17 cellular contexts compared by ENCODE assay signal in genomic region chr1:100972185-100972584, GRCh38. TPM values are rescaled to one million over a fixed set of nuclear protein-coding genes. Genes with fewer than 3 reads are reported as not detected.
DNase-seq lines count a peak whose midpoint lies in the region; ATAC-seq and TF ChIP-seq lines count a peak whose summit lies in the region.
"Had no signal": no experiment of that assay in that cellular context is flagged by ENCODE, and none has a peak within 500 bp of the region (broad histone marks: within the 10 kb centered on the region; RNA-seq: fewer than 3 reads in every experiment).

No MANE protein-coding gene starts in this region.

- H3K27ac Mint-ChIP-seq in WTC11 = peak overlapping the region; percentile 14; the same call in 1 of the 2 replicates
- H3K27ac Mint-ChIP-seq in naive thymus-derived CD4-positive, alpha-beta T cell = peak overlapping the region in 5 of 9 donors; percentile 10 to 74 (median 31)

- intact Hi-C loops in naive thymus-derived CD4-positive, alpha-beta T cell (cut with micrococcal nuclease) = no loop called here

- H3K36me3 ChIP-seq in naive thymus-derived CD4-positive, alpha-beta T cell (ENCODE audit: control insufficient read depth in 2 of 3, insufficient read depth in 3 of 3, low read length in 3 of 3) = peaks cover 0 to 14% (median 0%) of the 10 kb centered on the region in 3 experiments

- H3K4me1 Mint-ChIP-seq in WTC11 = peaks cover 35% of the 10 kb centered on the region
- H3K4me1 Mint-ChIP-seq in naive thymus-derived CD4-positive, alpha-beta T cell = peaks cover 15 to 73% (median 55%) of the 10 kb centered on the region in 7 donors

- no peaks in the 10 kb centered on the region for H3K9me3 ChIP-seq in naive thymus-derived CD4-positive, alpha-beta T cell (ENCODE audit: control insufficient read depth in 2 of 3, low read length in 3 of 3)
- H3K9me3 ChIP-seq: BE2C, SJCRH30 had no signal

- POLR2A ChIA-PET in WTC11 (lab: Charles Lee) = no interaction called here
- POLR2A ChIA-PET in naive thymus-derived CD4-positive, alpha-beta T cell (lab: Charles Lee) = interaction anchor here (1.4 kb wide), 1 partner anchor 22 kb away, joined by 3 read pairs; no protein-coding TSS in a partner anchor

- TF ChIP-seq CTCF in WTC11 (IDR thresholded peaks at IDR 0.05) = no peak

- CTCF ChIA-PET in WTC11 (lab: Charles Lee) = no interaction called here
- CTCF ChIA-PET in naive thymus-derived CD4-positive, alpha-beta T cell (lab: Charles Lee) = interaction anchor here (0.6 kb wide), 1 partner anchor 65 kb away, joined by 3 read pairs; no protein-coding TSS in a partner anchor

- ATAC-seq in WTC11 = no peak
- no peak for ATAC-seq in naive thymus-derived CD4-positive, alpha-beta T cell
- ATAC-seq: K562 had no signal

- DNase-seq in ELF-1 (ENCODE audit: low read depth, low spot score) = peak; percentile 7
- peak; percentile 76 for DNase-seq in M059J (ENCODE audit: low read depth)
- no peak for DNase-seq in WTC11 (ENCODE audit: low spot score)
- no peak for DNase-seq in naive thymus-derived CD4-positive, alpha-beta T cell
- no peak for DNase-seq in stimulated activated CD4-positive, alpha-beta T cell treated with anti-CD3 and anti-CD28 coated beads, Interleukin-15, amount 100 ng/mL, for 24 hours
- DNase-seq in DMS 273 treated with DMSO at 0.1 percent for 48 hours (lab: John Stamatoyannopoulos, UW) = no peak
- no peak for DNase-seq in T1000 (lab: John Stamatoyannopoulos, UW)
- DNase-seq: BE2C; CD4-positive, alpha-beta memory T cell; NCI-H1092 treated with DMSO at 0.1 percent for 48 hours; NCI-H187; NCI-H524; OCI-M1; SJCRH30 had no signal

- no peak overlapping the region for H3K27ac ChIP-seq in naive thymus-derived CD4-positive, alpha-beta T cell (ENCODE audit: low read depth, low read length)
- H3K27ac ChIP-seq: HL-60, RWPE1, SJCRH30 had no signal

- no peak overlapping the region for H3K4me3 ChIP-seq in naive thymus-derived CD4-positive, alpha-beta T cell (ENCODE audit: low read length)
- H3K4me3 ChIP-seq: K562, SJCRH30 had no signal

- H3K4me3 Mint-ChIP-seq in WTC11 = no peak overlapping the region
- H3K4me3 Mint-ChIP-seq in naive thymus-derived CD4-positive, alpha-beta T cell = peak overlapping the region in 2 of 10 donors; percentile 11 to 44
- H3K4me3 Mint-ChIP-seq: CD4-positive, alpha-beta memory T cell had no signal

- peaks cover 0 to 19% of the 10 kb centered on the region in 2 donors for H3K4me1 ChIP-seq in naive thymus-derived CD4-positive, alpha-beta T cell (ENCODE audit: control insufficient read depth in 2 of 2, insufficient read depth in 2 of 2, low read length in 2 of 2)
- H3K4me1 ChIP-seq: BE2C had no signal

- peaks cover 21% of the 10 kb centered on the region for H3K36me3 Mint-ChIP-seq in WTC11
- peaks cover 18 to 55% (median 43%) of the 10 kb centered on the region in 5 donors for H3K36me3 Mint-ChIP-seq in naive thymus-derived CD4-positive, alpha-beta T cell

- no peaks in the 10 kb centered on the region for H3K27me3 Mint-ChIP-seq in WTC11 (ENCODE audit: low read depth)
- no peaks in the 10 kb centered on the region for H3K27me3 Mint-ChIP-seq in naive thymus-derived CD4-positive, alpha-beta T cell
- H3K27me3 Mint-ChIP-seq: CD4-positive, alpha-beta memory T cell had no signal

- H3K27me3 ChIP-seq in naive thymus-derived CD4-positive, alpha-beta T cell (ENCODE audit: control insufficient read depth in 2 of 2, insufficient read depth in 2 of 2, low read length in 2 of 2) = no peaks in the 10 kb centered on the region
- H3K27me3 ChIP-seq: BE2C, SJCRH30 had no signal

- H3K9me3 Mint-ChIP-seq in WTC11 = no peaks in the 10 kb centered on the region
- H3K9me3 Mint-ChIP-seq in naive thymus-derived CD4-positive, alpha-beta T cell = no peaks in the 10 kb centered on the region
- H3K9me3 Mint-ChIP-seq: CD4-positive, alpha-beta memory T cell had no signal

TF ChIP-seq in WTC11, 78 proteins besides CTCF, POLR2A, EP300 and RAD21:
- TF ChIP-seq OVOL2 (CRISPR knock-in tag; IDR thresholded peaks at IDR 0.05; ENCODE audit: borderline replicate concordance) (no peak), SOX15 (CRISPR knock-in tag; IDR thresholded peaks at IDR 0.05) (no peak), SP1 (CRISPR knock-in tag; conservative IDR thresholded peaks at IDR 0.05) (no peak), FOXK1 (CRISPR knock-in tag; IDR thresholded peaks at IDR 0.05) (no peak)
- TF ChIP-seq, protein P1, sequence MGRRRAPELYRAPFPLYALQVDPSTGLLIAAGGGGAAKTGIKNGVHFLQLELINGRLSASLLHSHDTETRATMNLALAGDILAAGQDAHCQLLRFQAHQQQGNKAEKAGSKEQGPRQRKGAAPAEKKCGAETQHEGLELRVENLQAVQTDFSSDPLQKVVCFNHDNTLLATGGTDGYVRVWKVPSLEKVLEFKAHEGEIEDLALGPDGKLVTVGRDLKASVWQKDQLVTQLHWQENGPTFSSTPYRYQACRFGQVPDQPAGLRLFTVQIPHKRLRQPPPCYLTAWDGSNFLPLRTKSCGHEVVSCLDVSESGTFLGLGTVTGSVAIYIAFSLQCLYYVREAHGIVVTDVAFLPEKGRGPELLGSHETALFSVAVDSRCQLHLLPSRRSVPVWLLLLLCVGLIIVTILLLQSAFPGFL (CRISPR knock-in tag; IDR thresholded peaks at IDR 0.05; ENCODE audit: borderline replicate concordance) = no peak
- TF ChIP-seq, protein P2, sequence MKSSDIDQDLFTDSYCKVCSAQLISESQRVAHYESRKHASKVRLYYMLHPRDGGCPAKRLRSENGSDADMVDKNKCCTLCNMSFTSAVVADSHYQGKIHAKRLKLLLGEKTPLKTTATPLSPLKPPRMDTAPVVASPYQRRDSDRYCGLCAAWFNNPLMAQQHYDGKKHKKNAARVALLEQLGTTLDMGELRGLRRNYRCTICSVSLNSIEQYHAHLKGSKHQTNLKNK (CRISPR knock-in tag; IDR thresholded peaks at IDR 0.05) = no peak

RNA-seq across cellular contexts. Expression of gene DPH5, which starts 53.4 kb away (rescaled TPM):
- 27.4 and 30.3 TPM in 2 replicates for total RNA-seq in M059J (2014; rRNA removed; shearing (Covaris generic))
- 64.8 to 66.3 TPM (median 65.5 TPM) in 3 replicates for total RNA-seq in WTC11 (2021)
- 10 to 100 TPM; 26.3 to 72.2 (median 45.3) TPM for total RNA-seq in naive thymus-derived CD4-positive, alpha-beta T cell
- 10 to 100 TPM; 53.7 to 57.4 TPM for polyA plus RNA-seq in naive thymus-derived CD4-positive, alpha-beta T cell

Comparison
In these comparisons a context has a peak if more than half of its experiments do, and no peak if none do; other contexts are left out.
1. DNase-seq: peak in ELF-1 (single experiment) and M059J (single experiment); none in WTC11 (single experiment), naive thymus-derived CD4-positive, alpha-beta T cell (0 of 9), stimulated activated CD4-positive, alpha-beta T cell treated with anti-CD3 and anti-CD28 coated beads, Interleukin-15, amount 100 ng/mL, for 24 hours (single experiment), DMS 273 treated with DMSO at 0.1 percent for 48 hours (single experiment) and T1000 (single experiment).